10 cellular contexts compared by ENCODE assay signal in the genomic region with DNA sequence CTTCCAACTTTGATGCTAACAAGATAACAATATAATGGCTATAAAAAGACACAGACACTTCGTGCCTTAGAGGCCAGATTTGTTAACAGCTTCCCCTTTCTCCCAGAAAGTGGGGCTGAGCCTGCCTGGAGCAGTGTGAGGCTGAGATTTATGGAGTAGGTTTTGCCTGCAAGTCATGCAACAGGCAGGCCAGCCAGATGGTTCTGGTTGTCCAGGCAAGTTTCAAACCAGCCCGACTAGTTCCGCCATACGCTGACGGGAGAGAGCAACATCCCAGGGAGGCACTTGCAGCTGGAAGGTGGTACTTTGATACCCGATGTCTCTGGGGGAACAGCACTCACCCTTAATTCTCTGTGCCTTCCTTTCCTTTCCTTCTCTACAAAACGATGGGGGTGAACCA.
DNase-seq lines count a peak whose midpoint lies in the region; ATAC-seq and TF ChIP-seq lines count a peak whose summit lies in the region.
"Had no signal": no experiment of that assay in that cellular context is flagged by ENCODE, and none has a peak within 500 bp of the region (broad histone marks: within the 10 kb centered on the region; RNA-seq: fewer than 3 reads in every experiment).

No MANE protein-coding gene starts in this region.

- H3K27me3 Mint-ChIP-seq in type B pancreatic cell: no peaks in the 10 kb centered on the region
- peaks cover 17% of the 10 kb centered on the region for H3K27me3 Mint-ChIP-seq in activated T-helper 17 cell treated with anti-CD3 and anti-CD28 coated beads, Interleukin-2, amount 50 U/mL, for 72 hours

- H3K4me1 ChIP-seq in ascending aorta: peaks cover 0 to 3% of the 10 kb centered on the region in 2 donors

- H3K27ac Mint-ChIP-seq in type B pancreatic cell: peak overlapping the region; percentile 90
- no peak overlapping the region for H3K27ac Mint-ChIP-seq in activated T-helper 17 cell treated with anti-CD3 and anti-CD28 coated beads, Interleukin-2, amount 50 U/mL, for 72 hours
- H3K27ac Mint-ChIP-seq: activated naive CD8-positive, alpha-beta T cell treated with anti-CD3 and anti-CD28 coated beads, Interleukin-2, amount 10 ng/mL, durations not matched to agents 7 days and 5 days had no signal

- TF ChIP-seq CTCF in ascending aorta (IDR thresholded peaks at IDR 0.05) (no peak), lower leg skin (IDR thresholded peaks at IDR 0.05) (no peak), type B pancreatic cell (conservative IDR thresholded peaks at IDR 0.05) (no peak)

- WGBS in lower leg skin, 2 donors: 29 to 32% methylated on average over 7 of the region's 7 CpGs

- peak overlapping the region; percentile 78 for H3K4me3 Mint-ChIP-seq in type B pancreatic cell
- no peak overlapping the region for H3K4me3 Mint-ChIP-seq in activated T-helper 17 cell treated with anti-CD3 and anti-CD28 coated beads, Interleukin-2, amount 50 U/mL, for 72 hours
- H3K4me3 Mint-ChIP-seq: activated naive CD8-positive, alpha-beta T cell treated with anti-CD3 and anti-CD28 coated beads, Interleukin-2, amount 10 ng/mL, durations not matched to agents 7 days and 5 days had no signal

- H3K9me3 Mint-ChIP-seq in type B pancreatic cell: no peaks in the 10 kb centered on the region
- no peaks in the 10 kb centered on the region for H3K9me3 Mint-ChIP-seq in activated T-helper 17 cell treated with anti-CD3 and anti-CD28 coated beads, Interleukin-2, amount 50 U/mL, for 72 hours
- H3K9me3 Mint-ChIP-seq: activated naive CD8-positive, alpha-beta T cell treated with anti-CD3 and anti-CD28 coated beads, Interleukin-2, amount 10 ng/mL, durations not matched to agents 7 days and 5 days had no signal

- H3K4me1 Mint-ChIP-seq in type B pancreatic cell (ENCODE audit: unreplicated experiment): peaks cover 35% of the 10 kb centered on the region
- peaks cover 23% of the 10 kb centered on the region for H3K4me1 Mint-ChIP-seq in activated T-helper 17 cell treated with anti-CD3 and anti-CD28 coated beads, Interleukin-2, amount 50 U/mL, for 72 hours

- H3K27ac ChIP-seq in ascending aorta: peak overlapping the region; percentile 41 to 59

- H3K36me3 Mint-ChIP-seq in type B pancreatic cell: peaks cover 16% of the 10 kb centered on the region
- no peaks in the 10 kb centered on the region for H3K36me3 Mint-ChIP-seq in activated T-helper 17 cell treated with anti-CD3 and anti-CD28 coated beads, Interleukin-2, amount 50 U/mL, for 72 hours (ENCODE audit: low read depth)
- H3K36me3 Mint-ChIP-seq: activated naive CD8-positive, alpha-beta T cell treated with anti-CD3 and anti-CD28 coated beads, Interleukin-2, amount 10 ng/mL, durations not matched to agents 7 days and 5 days had no signal

- intact Hi-C loops in ascending aorta (cut with DNase I): no loop called here
- intact Hi-C loops in lower leg skin (cut with DNase I; ENCODE audit: low total_unique reads): no loop called here

- DNase-seq in NOMO-1 treated with DMSO at 0.1 percent for 48 hours (lab: John Stamatoyannopoulos, UW; ENCODE audit: unreplicated experiment) (peak; percentile 5), NOMO-1 treated with dmso at 0.1 percent for 144 hours (lab: John Stamatoyannopoulos, UW; ENCODE audit: unreplicated experiment) (no peak), ascending aorta (ENCODE audit: low spot score in 2 of 2) (no peak), lower leg skin (ENCODE audit: low spot score in 2 of 2) (peak; percentile 54 to 91), type B pancreatic cell (ENCODE audit: extremely low spot score, unreplicated experiment) (no peak), HUDEP-2 (lab: John Stamatoyannopoulos, UW; ENCODE audit: unreplicated experiment in 76 of 76) (no peak)
- DNase-seq: activated CD4-positive, alpha-beta T cell treated with anti-CD3 and anti-CD28 coated beads for 1 hour; activated naive CD8-positive, alpha-beta T cell treated with anti-CD3 and anti-CD28 coated beads, Interleukin-2, amount 10 ng/mL, durations not matched to agents 7 days and 5 days had no signal

- no peak for ATAC-seq in GM18520 (IDR thresholded peaks at IDR 0.05; ENCODE audit: unreplicated experiment)
- ATAC-seq in activated T-helper 17 cell treated with anti-CD3 and anti-CD28 coated beads, Interleukin-2, amount 50 U/mL, for 72 hours (replicated peaks): no peak

- peaks cover 16 to 27% of the 10 kb centered on the region in 2 donors for H3K36me3 ChIP-seq in ascending aorta

- no peak for TF ChIP-seq POLR2A in lower leg skin (IDR thresholded peaks at IDR 0.05)

- H3K4me3 ChIP-seq in ascending aorta (peak overlapping the region in 1 of 2 donors; percentile 46), lower leg skin (ENCODE audit: low read depth, poor library complexity, severe bottlenecking) (no peak overlapping the region)

- H3K27me3 ChIP-seq in ascending aorta: no peaks in the 10 kb centered on the region

- H3K9me3 ChIP-seq in ascending aorta: no peaks in the 10 kb centered on the region

Comparison
In these comparisons a context has a peak if more than half of its experiments do, and no peak if none do; other contexts are left out.
1. DNase-seq: peak in NOMO-1 treated with DMSO at 0.1 percent for 48 hours (single experiment) and lower leg skin (2 of 2); none in NOMO-1 treated with dmso at 0.1 percent for 144 hours (single experiment), ascending aorta (0 of 2), type B pancreatic cell (single experiment) and HUDEP-2 (0 of 76).